24 cellular contexts compared by ENCODE assay signal in the genomic region with DNA sequence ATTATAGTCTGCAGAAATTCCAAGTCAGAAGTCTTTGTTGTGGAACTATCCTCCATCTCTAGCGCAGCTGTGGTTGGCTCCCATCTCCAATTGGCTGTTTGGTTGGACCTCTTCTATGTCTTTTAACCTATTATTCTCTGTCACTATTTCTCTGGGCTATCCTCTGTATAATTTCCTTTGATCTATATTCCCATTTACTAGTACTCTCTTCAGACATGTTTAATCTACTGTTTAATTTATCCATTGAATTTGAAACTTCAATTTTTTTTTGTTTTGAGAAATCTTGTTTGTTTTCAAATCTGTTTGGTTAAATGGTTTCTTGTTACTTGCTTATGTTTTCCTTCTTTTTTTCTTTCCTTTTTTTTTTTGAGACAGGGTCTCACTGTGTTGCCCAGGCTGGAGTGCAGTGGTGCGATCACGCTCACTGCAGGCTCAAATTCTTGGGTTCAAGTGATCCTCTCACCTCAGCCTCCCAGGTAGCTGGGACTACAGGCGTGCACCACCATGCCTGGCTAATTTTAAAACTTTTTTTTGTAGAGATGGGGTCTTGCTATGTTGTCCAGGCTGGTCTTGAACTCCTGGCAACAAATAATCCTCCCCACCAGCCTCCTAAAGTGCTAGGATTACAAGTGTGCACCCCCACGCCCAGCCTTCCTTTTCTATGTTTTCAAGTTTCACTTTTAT. TPM values are rescaled to one million over a fixed set of nuclear protein-coding genes. Genes with fewer than 3 reads are reported as not detected.
DNase-seq lines count a peak whose midpoint lies in the region; ATAC-seq, FAIRE-seq and TF ChIP-seq lines count a peak whose summit lies in the region.
"Had no signal": no experiment of that assay in that cellular context is flagged by ENCODE, and none has a peak within 500 bp of the region (broad histone marks: within the 10 kb centered on the region; RNA-seq: fewer than 3 reads in every experiment).

No MANE protein-coding gene starts in this region.

- H3K9me3 Mint-ChIP-seq in dendritic cell treated with granulocyte-macrophage colony-stimulating factor and Interleukin-4, amounts not matched to agents 40 ng/mL and 50 ng/mL, for 4 days = no peaks in the 10 kb centered on the region

- TF ChIP-seq RAD21 in SK-N-SH (IDR thresholded peaks at IDR 0.05; ENCODE audit: low read length) = no peak

- H3K9me3 ChIP-seq in SK-N-SH = peaks cover 12% of the 10 kb centered on the region; the same call in 1 of the 2 replicates
- H3K9me3 ChIP-seq: BE2C, SJSA1 had no signal

- no peaks in the 10 kb centered on the region for H3F3A ChIP-seq in SK-N-SH (replicated peaks; ENCODE audit: insufficient read depth)

- no peak overlapping the region for H3K4me2 ChIP-seq in SK-N-SH

- H3K27ac ChIP-seq in SK-N-SH (ENCODE audit: low read depth in 2 of 2, low read length in 1 of 2) = no peak overlapping the region
- H3K27ac ChIP-seq in ACC112 (ENCODE audit: low read depth, low read length) = peak overlapping the region; percentile 21; the same call in 1 of the 2 replicates
- H3K27ac ChIP-seq: 22Rv1, SJSA1 had no signal

- H3K4me1 ChIP-seq in SK-N-SH (ENCODE audit: control insufficient read depth in 1 of 2, insufficient read depth in 2 of 2, low read depth in 1 of 2, low read length in 1 of 2) (no peaks in the 10 kb centered on the region), ACC112 (ENCODE audit: control insufficient read depth, insufficient read depth, low read length, unreplicated experiment) (peaks cover 15% of the 10 kb centered on the region)
- H3K4me1 ChIP-seq: BE2C, SJSA1 had no signal

- POLR2A ChIA-PET in SK-N-SH (lab: Yijun Ruan, JAX) = no interaction called here

- CTCF ChIA-PET in SK-N-SH (lab: Yijun Ruan, JAX) = no interaction called here

- WGBS in SK-N-SH (ENCODE audit: low lambda C conversion rate) = 95% methylated on average over 5 of the region's 5 CpGs

- DNase-seq in SK-N-SH = no peak
- DNase-seq in NCI-H187 treated with DMSO at 0.1 percent for 48 hours (lab: John Stamatoyannopoulos, UW) = no peak
- DNase-seq in NCI-H748 treated with DMSO at 0.1 percent for 48 hours (lab: John Stamatoyannopoulos, UW) = no peak
- DNase-seq: ACHN, BE2C, DMS153, DND-41, KG1, MG63, NCI-H1105 treated with DMSO at 0.1 percent for 48 hours, NCI-H146, NCI-H2029, NCI-H446 treated with DMSO at 0.1 percent for 48 hours, NCI-H526, Right ventricle myocardium superior, RPMI8226 had no signal

- no peak for TF ChIP-seq EP300 in SK-N-SH (IDR thresholded peaks at IDR 0.05; ENCODE audit: borderline replicate concordance in 1 of 2, low read depth in 1 of 2, low read length in 1 of 2)

- H4K20me1 ChIP-seq in SK-N-SH (ENCODE audit: insufficient read depth) = no peaks in the 10 kb centered on the region

- peaks cover 93% of the 10 kb centered on the region for H3K36me3 Mint-ChIP-seq in dendritic cell treated with granulocyte-macrophage colony-stimulating factor and Interleukin-4, amounts not matched to agents 40 ng/mL and 50 ng/mL, for 4 days (ENCODE audit: low read depth)

- H3K27ac Mint-ChIP-seq in dendritic cell treated with granulocyte-macrophage colony-stimulating factor and Interleukin-4, amounts not matched to agents 40 ng/mL and 50 ng/mL, for 4 days = peak overlapping the region; percentile 67

- ATAC-seq in SK-N-SH treated with all-trans-retinoic acid at 6 μM for 48 hours (no peak), HG03378 (IDR thresholded peaks at IDR 0.05; ENCODE audit: unreplicated experiment) (no peak)

- H3K9ac ChIP-seq in SK-N-SH = no peak overlapping the region

- H3K27me3 ChIP-seq in SK-N-SH (ENCODE audit: insufficient read depth) (no peaks in the 10 kb centered on the region), ACC112 (ENCODE audit: insufficient read depth, low read length) (no peaks in the 10 kb centered on the region)
- H3K27me3 ChIP-seq: BE2C, MG63, SJSA1 had no signal

- H3K79me2 ChIP-seq in SK-N-SH (ENCODE audit: insufficient read depth) (peaks cover 41% of the 10 kb centered on the region), ACC112 (ENCODE audit: control insufficient read depth, insufficient read depth, low read length, unreplicated experiment) (peaks cover 60% of the 10 kb centered on the region)

- H3K36me3 ChIP-seq in SK-N-SH (replicated peaks in 1 of 2; ENCODE audit: control insufficient read depth in 1 of 2, insufficient read depth in 2 of 2, low read length in 1 of 2) (peaks cover 6 to 49% of the 10 kb centered on the region in 2 experiments), ACC112 (ENCODE audit: insufficient read depth, low read length) (peaks cover 24% of the 10 kb centered on the region)
- H3K36me3 ChIP-seq: BE2C had no signal

- no peak overlapping the region for H3K4me3 ChIP-seq in SK-N-SH (ENCODE audit: low read depth in 2 of 2, low read length in 1 of 2)
- peak overlapping the region; percentile 72 for H3K4me3 ChIP-seq in ACC112 (ENCODE audit: low read depth, low read length)
- H3K4me3 ChIP-seq: MG63, SJSA1 had no signal

- H3K27me3 Mint-ChIP-seq in dendritic cell treated with granulocyte-macrophage colony-stimulating factor and Interleukin-4, amounts not matched to agents 40 ng/mL and 50 ng/mL, for 4 days = no peaks in the 10 kb centered on the region

- intact Hi-C loops in dendritic cell treated with granulocyte-macrophage colony-stimulating factor and Interleukin-4, amounts not matched to agents 40 ng/mL and 50 ng/mL, for 4 days (cut with micrococcal nuclease) = no loop called here

- peaks cover 56% of the 10 kb centered on the region for H3K4me1 Mint-ChIP-seq in dendritic cell treated with granulocyte-macrophage colony-stimulating factor and Interleukin-4, amounts not matched to agents 40 ng/mL and 50 ng/mL, for 4 days (ENCODE audit: low read depth)

- TF ChIP-seq CTCF in SK-N-SH (IDR thresholded peaks at IDR 0.05) = no peak

- H3K9me2 ChIP-seq in SK-N-SH = no peaks in the 10 kb centered on the region

- H2AFZ ChIP-seq in SK-N-SH (ENCODE audit: low read depth) = no peak overlapping the region
- H2AFZ ChIP-seq in ACC112 (ENCODE audit: low read length, unreplicated experiment) = no peak overlapping the region

- H3K4me3 Mint-ChIP-seq in dendritic cell treated with granulocyte-macrophage colony-stimulating factor and Interleukin-4, amounts not matched to agents 40 ng/mL and 50 ng/mL, for 4 days = no peak overlapping the region

- FAIRE-seq in TTC549 (lab: Jason Lieb, UNC) = peak; percentile 56
- FAIRE-seq: GM19239 had no signal

TF ChIP-seq in SK-N-SH treated with all-trans-retinoic acid at 6 μM for 48 hours, 23 proteins besides CTCF, POLR2A, EP300 and RAD21 (continues in another document):
- TF ChIP-seq ZNF8 (CRISPR knock-in tag; IDR thresholded peaks at IDR 0.05) = no peak
- TF ChIP-seq, protein P1, sequence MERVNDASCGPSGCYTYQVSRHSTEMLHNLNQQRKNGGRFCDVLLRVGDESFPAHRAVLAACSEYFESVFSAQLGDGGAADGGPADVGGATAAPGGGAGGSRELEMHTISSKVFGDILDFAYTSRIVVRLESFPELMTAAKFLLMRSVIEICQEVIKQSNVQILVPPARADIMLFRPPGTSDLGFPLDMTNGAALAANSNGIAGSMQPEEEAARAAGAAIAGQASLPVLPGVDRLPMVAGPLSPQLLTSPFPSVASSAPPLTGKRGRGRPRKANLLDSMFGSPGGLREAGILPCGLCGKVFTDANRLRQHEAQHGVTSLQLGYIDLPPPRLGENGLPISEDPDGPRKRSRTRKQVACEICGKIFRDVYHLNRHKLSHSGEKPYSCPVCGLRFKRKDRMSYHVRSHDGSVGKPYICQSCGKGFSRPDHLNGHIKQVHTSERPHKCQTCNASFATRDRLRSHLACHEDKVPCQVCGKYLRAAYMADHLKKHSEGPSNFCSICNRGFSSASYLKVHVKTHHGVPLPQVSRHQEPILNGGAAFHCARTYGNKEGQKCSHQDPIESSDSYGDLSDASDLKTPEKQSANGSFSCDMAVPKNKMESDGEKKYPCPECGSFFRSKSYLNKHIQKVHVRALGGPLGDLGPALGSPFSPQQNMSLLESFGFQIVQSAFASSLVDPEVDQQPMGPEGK (CRISPR knock-in tag; IDR thresholded peaks at IDR 0.05; ENCODE audit: borderline replicate concordance) = no peak

TF ChIP-seq in SK-N-SH, 30 proteins besides CTCF, POLR2A, EP300 and RAD21:
- TF ChIP-seq TCF12 (IDR thresholded peaks at IDR 0.05) (no peak), YY1 (IDR thresholded peaks at IDR 0.05; ENCODE audit: low read depth) (no peak), RFX5 (IDR thresholded peaks at IDR 0.05; ENCODE audit: low read length) (no peak), GATA2 (CRISPR knock-in tag; IDR thresholded peaks at IDR 0.05) (no peak), MXI1 (IDR thresholded peaks at IDR 0.05; ENCODE audit: low read depth, low read length) (no peak), TAF1 (IDR thresholded peaks at IDR 0.05; ENCODE audit: borderline replicate concordance, low read depth, low read length) (no peak)
- TF ChIP-seq, protein P2, sequence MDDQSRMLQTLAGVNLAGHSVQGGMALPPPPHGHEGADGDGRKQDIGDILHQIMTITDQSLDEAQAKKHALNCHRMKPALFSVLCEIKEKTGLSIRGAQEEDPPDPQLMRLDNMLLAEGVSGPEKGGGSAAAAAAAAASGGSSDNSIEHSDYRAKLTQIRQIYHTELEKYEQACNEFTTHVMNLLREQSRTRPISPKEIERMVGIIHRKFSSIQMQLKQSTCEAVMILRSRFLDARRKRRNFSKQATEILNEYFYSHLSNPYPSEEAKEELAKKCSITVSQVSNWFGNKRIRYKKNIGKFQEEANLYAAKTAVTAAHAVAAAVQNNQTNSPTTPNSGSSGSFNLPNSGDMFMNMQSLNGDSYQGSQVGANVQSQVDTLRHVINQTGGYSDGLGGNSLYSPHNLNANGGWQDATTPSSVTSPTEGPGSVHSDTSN (IDR thresholded peaks at IDR 0.05) = no peak

RNA-seq across cellular contexts. Expression of a gene that starts 28.1 kb away (rescaled TPM):
- 8.1 and 12.1 TPM in 2 replicates for polyA plus RNA-seq in SK-N-SH (2012; rRNA removed)
- polyA plus RNA-seq in SK-N-SH (2012; cell fraction: cytosol; rRNA removed) = 13.2 and 14.1 TPM in 2 replicates
- 2.7 and 9.7 TPM in 2 replicates for polyA plus RNA-seq in SK-N-SH (2012; cell fraction: nucleus; rRNA removed)

RNA-seq across cellular contexts. Expression of a gene that starts 44.1 kb away (rescaled TPM):
- 0.11 and 0.16 TPM in 2 replicates for polyA plus RNA-seq in SK-N-SH (2012; rRNA removed)
- 0.14 and 0.19 TPM in 2 replicates for polyA plus RNA-seq in SK-N-SH (2012; cell fraction: cytosol; rRNA removed)
- polyA plus RNA-seq in SK-N-SH (2012; cell fraction: nucleus; rRNA removed) = 0.05 and 0.31 TPM in 2 replicates
